ENCODE assay signal across 8 cellular contexts in genomic region chr7:139339698-139340036, GRCh38. TPM values are rescaled to one million over a fixed set of nuclear protein-coding genes. Genes with fewer than 3 reads are reported as not detected.
A peak's percentile ranks its signal among the peaks of the same experiment; 100 is the strongest.
DNase-seq lines count a peak whose midpoint lies in the region; ATAC-seq and TF ChIP-seq lines count a peak whose summit lies in the region.

No MANE protein-coding gene starts in this region.

- no peaks in the 10 kb centered on the region for H3K27me3 Mint-ChIP-seq in natural killer cell treated with Interleukin-12 subunit alpha and Interleukin-12 subunit beta and Interleukin-15 and Interleukin-18, amount 100 ng/mL, for 72 hours

- H3K27ac ChIP-seq in MM.1S (ENCODE audit: low read length) (peak overlapping the region; percentile 91; the same call in 1 of the 2 replicates), dorsolateral prefrontal cortex (peak overlapping the region; percentile 98 to 100 (median 100))

- H4K20me1 ChIP-seq in MM.1S (ENCODE audit: insufficient read depth, low read length), result no peaks in the 10 kb centered on the region

- peaks cover 26 to 28% of the 10 kb centered on the region in 2 donors for H3K4me1 Mint-ChIP-seq in natural killer cell treated with Interleukin-12 subunit alpha and Interleukin-12 subunit beta and Interleukin-15 and Interleukin-18, amount 100 ng/mL, for 72 hours (ENCODE audit: low read depth in 2 of 2)

- H3K9me3 Mint-ChIP-seq in natural killer cell treated with Interleukin-12 subunit alpha and Interleukin-12 subunit beta and Interleukin-15 and Interleukin-18, amount 100 ng/mL, for 72 hours, result peaks cover 5% of the 10 kb centered on the region

- H2AFZ ChIP-seq in MM.1S (ENCODE audit: low read length), result peak overlapping the region; percentile 57

- H3K4me3 Mint-ChIP-seq in natural killer cell treated with Interleukin-12 subunit alpha and Interleukin-12 subunit beta and Interleukin-15 and Interleukin-18, amount 100 ng/mL, for 72 hours, result peak overlapping the region; percentile 86

- peaks cover 24% of the 10 kb centered on the region for H3K79me2 ChIP-seq in MM.1S (ENCODE audit: low read length)

- H3K9ac ChIP-seq in MM.1S (ENCODE audit: low read length), result no peak overlapping the region

- H3K9me3 ChIP-seq in BE2C (no peaks in the 10 kb centered on the region), MM.1S (replicated peaks; ENCODE audit: insufficient read depth, low read length) (no peaks in the 10 kb centered on the region)

- peaks cover 13% of the 10 kb centered on the region for H3K36me3 Mint-ChIP-seq in natural killer cell treated with Interleukin-12 subunit alpha and Interleukin-12 subunit beta and Interleukin-15 and Interleukin-18, amount 100 ng/mL, for 72 hours

- H3K9me2 ChIP-seq in MM.1S (replicated peaks; ENCODE audit: insufficient read depth, low read length), result no peaks in the 10 kb centered on the region

- 0 out of 2 replicates have a peak overlapping the region, but pooled peaks have one; percentile 2 for H3K4me2 ChIP-seq in MM.1S (ENCODE audit: low read depth, low read length)

- intact Hi-C loops in dorsolateral prefrontal cortex (cut with DNase I), result loop anchor here (1.0 to 10.0 kb wide), 7 partner anchors 20 to 655 kb away; partner anchors contain the start of genes LUC7L2 (in 1 of the 2) and UBN2 (in 1 of the 2)

- H3K4me1 ChIP-seq in BE2C (no peaks in the 10 kb centered on the region), MM.1S (ENCODE audit: low read length) (peaks cover 9% of the 10 kb centered on the region; the same call in 1 of the 2 replicates)

- DNase-seq in BE2C (no peak), MM.1S (no peak), dorsolateral prefrontal cortex (no peak), GM20000 (ENCODE audit: low spot score) (no peak), GM10266 (ENCODE audit: extremely low spot score) (no peak), DMS53 treated with DMSO at 0.1 percent for 48 hours (lab: John Stamatoyannopoulos, UW; ENCODE audit: unreplicated experiment) (no peak)
- DNase-seq in natural killer cell treated with Interleukin-12 subunit alpha and Interleukin-12 subunit beta and Interleukin-15 and Interleukin-18, amount 100 ng/mL, for 72 hours (ENCODE audit: low spot score), result no peak
- DNase-seq in stimulated activated CD8-positive, alpha-beta memory T cell treated with anti-CD3 and anti-CD28 coated beads, Interleukin-4, amount 100 ng/mL, for 48 hours, result no peak

- peaks cover 3% of the 10 kb centered on the region for H3K36me3 ChIP-seq in BE2C
- H3K36me3 ChIP-seq in MM.1S (replicated peaks; ENCODE audit: insufficient read depth, low read length), result no peaks in the 10 kb centered on the region

- TF ChIP-seq CTCF in BE2C (IDR thresholded peaks at IDR 0.05; ENCODE audit: low read depth, low read length) (no peak), MM.1S (IDR thresholded peaks at IDR 0.05; ENCODE audit: low read length) (no peak), dorsolateral prefrontal cortex (IDR thresholded peaks at IDR 0.05 in 54 of 56, conservative IDR thresholded peaks at IDR 0.05 in 2 of 56; ENCODE audit: low read depth in 1 of 56, partially characterized antibody in 56 of 56) (no peak), GM20000 (IDR thresholded peaks at IDR 0.05; ENCODE audit: extremely low read depth, missing control alignments) (no peak), GM10266 (IDR thresholded peaks at IDR 0.05; ENCODE audit: control insufficient read depth, insufficient read depth, low read depth, missing control alignments) (no peak)

- peak overlapping the region; percentile 99 to 100 for H3K27ac Mint-ChIP-seq in natural killer cell treated with Interleukin-12 subunit alpha and Interleukin-12 subunit beta and Interleukin-15 and Interleukin-18, amount 100 ng/mL, for 72 hours

- peaks cover 28% of the 10 kb centered on the region for H3F3A ChIP-seq in MM.1S (ENCODE audit: insufficient read depth, low read length)

- ATAC-seq in natural killer cell treated with Interleukin-12 subunit alpha and Interleukin-12 subunit beta and Interleukin-15 and Interleukin-18, amount 100 ng/mL, for 72 hours, result no peak

- H3K27me3 ChIP-seq in BE2C (no peaks in the 10 kb centered on the region), MM.1S (replicated peaks; ENCODE audit: insufficient read depth, low read length) (no peaks in the 10 kb centered on the region), dorsolateral prefrontal cortex (no peaks in the 10 kb centered on the region)

- H3K4me3 ChIP-seq in BE2C (ENCODE audit: low read depth, low read length) (peak overlapping the region; percentile 98), MM.1S (ENCODE audit: low read length) (peak overlapping the region; percentile 89), dorsolateral prefrontal cortex (peak overlapping the region; percentile 49 to 99 (median 91))

RNA-seq across cellular contexts. Expression of gene FMC1, which starts 1.5 kb away (rescaled TPM):
- polyA plus RNA-seq in BE2C (2012; ENCODE audit: insufficient read depth, insufficient read length, low read depth), result 72.1 TPM
- total RNA-seq in dorsolateral prefrontal cortex, result 10 to 100 TPM in 96 of 120 experiments, 1 to 10 TPM in 24; 5.3 to 24.4 (median 13.1) TPM
- 1 to 10 TPM; 4.4 to 7.8 TPM for total RNA-seq in natural killer cell treated with Interleukin-12 subunit alpha and Interleukin-12 subunit beta and Interleukin-15 and Interleukin-18, amount 100 ng/mL, for 72 hours

RNA-seq across cellular contexts. Expression of gene LUC7L2, which starts 20.0 kb away (rescaled TPM):
- polyA plus RNA-seq in BE2C (2012; ENCODE audit: insufficient read depth, insufficient read length, low read depth), result 107 TPM
- total RNA-seq in dorsolateral prefrontal cortex, result 100 to 1,000 TPM in 97 of 120 experiments, 10 to 100 TPM in 23; 87.7 to 161 (median 115) TPM
- total RNA-seq in natural killer cell treated with Interleukin-12 subunit alpha and Interleukin-12 subunit beta and Interleukin-15 and Interleukin-18, amount 100 ng/mL, for 72 hours, result 100 to 1,000 TPM; 115 to 176 TPM
